Comparison of ENCODE assay signal across 9 cellular contexts in genomic region chr9:110128664-110129329, GRCh38.
DNase-seq lines count a peak whose midpoint lies in the region; ATAC-seq, FAIRE-seq and TF ChIP-seq lines count a peak whose summit lies in the region.
"Had no signal": no experiment of that assay in that cellular context is flagged by ENCODE, and none has a peak within 500 bp of the region (broad histone marks: within the 10 kb centered on the region; RNA-seq: fewer than 3 reads in every experiment).

No MANE protein-coding gene starts in this region.

- no peak; the same call in 1 of the 2 replicates for TF ChIP-seq POLR2A in GM12892 (IDR thresholded peaks at IDR 0.05; ENCODE audit: low read depth, low read length)

- DNase-seq in GM12892 (ENCODE audit: insufficient read length) (no peak), NCI-H69 (lab: John Stamatoyannopoulos, UW) (peak; percentile 79), mesothelial cell of epicardium (ENCODE audit: low spot score in 2 of 2, unreplicated experiment in 2 of 2) (no peak), D721Med (ENCODE audit: insufficient read length, low spot score) (no peak), NCI-H2196 treated with DMSO at 0.1 percent for 48 hours (lab: John Stamatoyannopoulos, UW; ENCODE audit: unreplicated experiment) (no peak), nucleus accumbens (lab: John Stamatoyannopoulos, UW) (no peak)
- no peak for DNase-seq in stimulated activated CD4-positive, alpha-beta T cell treated with anti-CD3 and anti-CD28 coated beads, Interleukin-4, amount 100 ng/mL, for 24 hours
- DNase-seq: SK-N-SH had no signal

- peaks cover 2% of the 10 kb centered on the region for H3K27me3 Mint-ChIP-seq in mesothelial cell of epicardium (ENCODE audit: low read depth)

- peak overlapping the region; percentile 92 for H3K27ac Mint-ChIP-seq in mesothelial cell of epicardium

- H3K36me3 Mint-ChIP-seq in mesothelial cell of epicardium, result no peaks in the 10 kb centered on the region

- no peak overlapping the region for H3K4me3 Mint-ChIP-seq in mesothelial cell of epicardium

- peak; percentile 77 for ATAC-seq in GM21786 (IDR thresholded peaks at IDR 0.05; ENCODE audit: unreplicated experiment)

- no peaks in the 10 kb centered on the region for H3K9me3 Mint-ChIP-seq in mesothelial cell of epicardium

- TF ChIP-seq CTCF in mesothelial cell of epicardium (IDR thresholded peaks at IDR 0.05; ENCODE audit: unreplicated experiment) (no peak), D721Med (IDR thresholded peaks at IDR 0.05; ENCODE audit: insufficient read depth, missing control alignments) (no peak)

- peaks cover 76% of the 10 kb centered on the region for H3K4me1 Mint-ChIP-seq in mesothelial cell of epicardium

- FAIRE-seq in GM12892 (lab: Jason Lieb, UNC) (peak; percentile 48), D721Med (lab: Jason Lieb, UNC) (no peak)
